Comparison of ENCODE assay signal across 8 cellular contexts in the genomic region with DNA sequence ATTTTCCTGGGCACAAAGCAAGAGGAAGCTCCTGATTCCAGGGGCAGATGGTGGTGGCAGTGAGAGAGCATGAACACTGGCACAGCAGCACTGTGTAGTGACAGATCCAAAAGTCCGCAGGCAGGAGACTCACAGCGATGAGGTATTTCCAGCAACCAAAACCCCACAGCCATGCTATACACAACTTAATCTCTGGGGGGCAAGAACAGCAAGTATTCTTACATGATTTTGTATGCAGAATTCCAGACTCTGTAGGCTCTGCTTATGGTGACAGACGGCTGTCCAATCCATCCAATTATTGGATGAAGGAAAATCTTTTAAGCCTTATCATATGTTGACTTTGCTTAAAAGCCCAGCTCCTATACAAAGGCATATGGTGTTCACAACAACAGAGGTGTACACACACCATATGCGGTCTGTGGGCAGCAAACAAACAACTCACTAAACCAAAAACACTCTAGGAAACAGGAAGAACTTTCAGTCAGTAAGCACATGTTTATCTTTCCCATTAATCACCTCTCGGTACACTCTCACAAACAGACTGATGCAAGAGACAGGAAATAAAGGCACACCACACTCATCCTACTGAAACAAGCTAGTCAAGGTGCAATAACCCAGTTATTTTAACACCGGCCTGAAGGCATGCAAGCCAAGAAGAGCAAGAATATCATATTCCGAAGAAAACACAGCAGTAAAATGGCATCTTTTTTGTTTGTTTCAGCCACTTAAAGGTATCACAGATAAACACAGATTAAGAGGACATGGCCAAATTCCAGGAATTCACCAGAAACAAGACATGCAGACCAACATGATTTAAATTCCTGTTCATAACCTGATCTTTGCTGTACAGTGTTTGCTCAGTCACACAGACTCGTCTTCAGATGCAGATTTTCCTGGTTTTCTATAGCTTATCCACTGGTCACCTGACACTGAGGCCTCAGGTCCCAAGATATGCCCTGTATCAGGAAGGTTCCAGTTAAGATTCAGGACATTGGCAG. TPM values are rescaled to one million over a fixed set of nuclear protein-coding genes. Genes with fewer than 3 reads are reported as not detected.
DNase-seq lines count a peak whose midpoint lies in the region; ATAC-seq and TF ChIP-seq lines count a peak whose summit lies in the region.

No MANE protein-coding gene starts in this region.

- H3K36me3 Mint-ChIP-seq in nephron progenitor cell (ENCODE audit: low read depth): peaks cover 4% of the 10 kb centered on the region

- no peaks in the 10 kb centered on the region for H3K27me3 Mint-ChIP-seq in nephron progenitor cell (ENCODE audit: low read depth, poor library complexity)

- ATAC-seq in HG02870 (IDR thresholded peaks at IDR 0.05; ENCODE audit: unreplicated experiment): no peak

- H3K27ac Mint-ChIP-seq in nephron progenitor cell: peak overlapping the region; percentile 72

- H3K4me1 Mint-ChIP-seq in nephron progenitor cell: peaks cover 9% of the 10 kb centered on the region

- peak overlapping the region; percentile 10 for H3K4me3 Mint-ChIP-seq in nephron progenitor cell

- no peak overlapping the region for H3K4me3 ChIP-seq in GM12864 (ENCODE audit: low read depth, low read length)

- TF ChIP-seq CTCF in GM12864 (IDR thresholded peaks at IDR 0.05; ENCODE audit: low read depth, low read length, missing control alignments) (no peak), nephron progenitor cell (IDR thresholded peaks at IDR 0.05) (no peak)

- H3K9me3 Mint-ChIP-seq in nephron progenitor cell: no peaks in the 10 kb centered on the region

- DNase-seq in AG08395 (ENCODE audit: low spot score) (peak; percentile 49), GM12864 (ENCODE audit: low read depth) (peak; percentile 75), LHCN-M2 (ENCODE audit: low read depth) (peak; percentile 54), RKO (ENCODE audit: low spot score) (peak; percentile 76), cerebellar nuclear complex (lab: John Stamatoyannopoulos, UW) (peak; percentile 19 to 89), nephron progenitor cell (no peak), iPS-NIHi7 (ENCODE audit: extremely low spot score) (no peak)

RNA-seq across cellular contexts. Expression of a gene that starts 47.8 kb away (rescaled TPM):
- total RNA-seq in LHCN-M2 (2014; rRNA removed): 2.9 and 3.8 TPM in 2 replicates
- polyA plus RNA-seq in LHCN-M2 (2012): 1.8 TPM

Comparison
In these comparisons a context has a peak if more than half of its experiments do, and no peak if none do; other contexts are left out.
1. DNase-seq: peak in AG08395 (single experiment), GM12864 (single experiment), LHCN-M2 (single experiment), RKO (single experiment) and cerebellar nuclear complex (2 of 2); none in nephron progenitor cell (single experiment) and iPS-NIHi7 (single experiment).